In genomic region chrX:131942045-131942444, GRCh38 we compare ENCODE assay signal across 28 cellular contexts.
"Had no signal": no experiment of that assay in that cellular context is flagged by ENCODE, and none has a peak within 500 bp of the region (broad histone marks: within the 10 kb centered on the region; RNA-seq: fewer than 3 reads in every experiment).

No MANE protein-coding gene starts in this region.

- ATAC-seq: psoas muscle; right cardiac atrium; right lobe of liver; stimulated activated effector memory CD8-positive, alpha-beta T cell treated with anti-CD3 and anti-CD28 coated beads, Interleukin-12 subunit alpha, Interleukin-12 subunit beta, amount 100 ng/mL, for 72 hours; stimulated activated naive B cell treated with anti-CD40 and anti-IgM and Interleukin-4, amounts not matched to agents 10 μg/mL and 1 μg/mL and 100 μg/mL, for 72 hours had no signal

- H3K9ac ChIP-seq: neural progenitor cell, parathyroid adenoma had no signal

- H3K36me3 Mint-ChIP-seq: neural progenitor cell; stimulated activated effector memory CD8-positive, alpha-beta T cell treated with anti-CD3 and anti-CD28 coated beads, Interleukin-12 subunit alpha, Interleukin-12 subunit beta, amount 100 ng/mL, for 72 hours; stimulated activated naive B cell treated with anti-CD40 and anti-IgM and Interleukin-4, amounts not matched to agents 10 μg/mL and 1 μg/mL and 100 μg/mL, for 72 hours had no signal

- H3K27ac ChIP-seq: neural progenitor cell, ovary, parathyroid adenoma, psoas muscle, right lobe of liver, sigmoid colon, stomach, thoracic aorta, thyroid gland, tibial nerve, upper lobe of left lung, vagina had no signal

- H3K9me3 ChIP-seq: ovary, psoas muscle, right lobe of liver, sigmoid colon, stomach, thoracic aorta, thyroid gland, tibial nerve, upper lobe of left lung, vagina had no signal

- H3K79me2 ChIP-seq: parathyroid adenoma had no signal

- DNase-seq: occipital lobe; ovary; posterior cingulate gyrus; psoas muscle; right cardiac atrium; right lobe of liver; sigmoid colon; small intestine; stimulated activated CD4-positive, alpha-beta T cell treated with anti-CD3 and anti-CD28 coated beads, Interleukin-15, amount 100 ng/mL, for 24 hours; stimulated activated CD4-positive, alpha-beta T cell treated with anti-CD3 and anti-CD28 coated beads, Interleukin-2, amount 100 ng/mL, for 24 hours; stimulated activated CD4-positive, alpha-beta T cell treated with anti-CD3 and anti-CD28 coated beads, Interleukin-2, amount 100 ng/mL, for 48 hours; stimulated activated CD4-positive, alpha-beta T cell treated with anti-CD3 and anti-CD28 coated beads, Interleukin-4, amount 100 ng/mL, for 24 hours; stimulated activated naive B cell treated with anti-CD40 and anti-IgM and Interleukin-4, amounts not matched to agents 10 μg/mL and 1 μg/mL and 100 μg/mL, for 72 hours; stimulated activated naive CD4-positive, alpha-beta T cell treated with Interleukin-2 at 50 U/mL for 16 hours; stomach; thyroid gland; trophoblast cell; upper lobe of left lung had no signal

- H3K4me3 ChIP-seq: neural progenitor cell, ovary, psoas muscle, right lobe of liver, sigmoid colon, stomach, thoracic aorta, thyroid gland, tibial nerve, upper lobe of left lung, vagina had no signal

- H3K9me3 Mint-ChIP-seq: nephron; neural progenitor cell; stimulated activated effector memory CD8-positive, alpha-beta T cell treated with anti-CD3 and anti-CD28 coated beads, Interleukin-12 subunit alpha, Interleukin-12 subunit beta, amount 100 ng/mL, for 72 hours; stimulated activated naive B cell treated with anti-CD40 and anti-IgM and Interleukin-4, amounts not matched to agents 10 μg/mL and 1 μg/mL and 100 μg/mL, for 72 hours; stimulated activated naive CD8-positive, alpha-beta T cell treated with anti-CD3 and anti-CD28 coated beads, Interleukin-15, Interleukin-2, amounts not matched to agents 100 ng/mL and 50 ng/mL, for 24 hours had no signal

- H3K27me3 Mint-ChIP-seq: progenitor cell of endocrine pancreas; stimulated activated naive CD8-positive, alpha-beta T cell treated with anti-CD3 and anti-CD28 coated beads, Interleukin-15, Interleukin-2, amounts not matched to agents 100 ng/mL and 50 ng/mL, for 24 hours had no signal

- H3K4me2 ChIP-seq: neural progenitor cell had no signal

- H3K36me3 ChIP-seq: neural progenitor cell, ovary, right lobe of liver, sigmoid colon, stomach, thoracic aorta, thyroid gland, tibial nerve, upper lobe of left lung, vagina had no signal

- H3K4me1 Mint-ChIP-seq: stimulated activated effector memory CD8-positive, alpha-beta T cell treated with anti-CD3 and anti-CD28 coated beads, Interleukin-12 subunit alpha, Interleukin-12 subunit beta, amount 100 ng/mL, for 72 hours; stimulated activated naive B cell treated with anti-CD40 and anti-IgM and Interleukin-4, amounts not matched to agents 10 μg/mL and 1 μg/mL and 100 μg/mL, for 72 hours had no signal

- H3K27me3 ChIP-seq: neural progenitor cell, ovary, sigmoid colon, thyroid gland, upper lobe of left lung, vagina had no signal

- H3K4me1 ChIP-seq: neural progenitor cell, parathyroid adenoma, psoas muscle, right lobe of liver, sigmoid colon, stomach, thyroid gland, tibial nerve, upper lobe of left lung, vagina had no signal

- H2AFZ ChIP-seq: neural progenitor cell, parathyroid adenoma had no signal

- H3K27ac Mint-ChIP-seq: neural progenitor cell; progenitor cell of endocrine pancreas; stimulated activated effector memory CD8-positive, alpha-beta T cell treated with anti-CD3 and anti-CD28 coated beads, Interleukin-12 subunit alpha, Interleukin-12 subunit beta, amount 100 ng/mL, for 72 hours; stimulated activated naive B cell treated with anti-CD40 and anti-IgM and Interleukin-4, amounts not matched to agents 10 μg/mL and 1 μg/mL and 100 μg/mL, for 72 hours; stimulated activated naive CD8-positive, alpha-beta T cell treated with anti-CD3 and anti-CD28 coated beads, Interleukin-15, Interleukin-2, amounts not matched to agents 100 ng/mL and 50 ng/mL, for 24 hours had no signal

- FAIRE-seq: small intestine, urothelium cell line had no signal

- H3K4me3 Mint-ChIP-seq: nephron; neural progenitor cell; stimulated activated effector memory CD8-positive, alpha-beta T cell treated with anti-CD3 and anti-CD28 coated beads, Interleukin-12 subunit alpha, Interleukin-12 subunit beta, amount 100 ng/mL, for 72 hours; stimulated activated naive B cell treated with anti-CD40 and anti-IgM and Interleukin-4, amounts not matched to agents 10 μg/mL and 1 μg/mL and 100 μg/mL, for 72 hours; stimulated activated naive CD8-positive, alpha-beta T cell treated with anti-CD3 and anti-CD28 coated beads, Interleukin-15, Interleukin-2, amounts not matched to agents 100 ng/mL and 50 ng/mL, for 24 hours had no signal
